21 cellular contexts compared by ENCODE assay signal in the genomic region with DNA sequence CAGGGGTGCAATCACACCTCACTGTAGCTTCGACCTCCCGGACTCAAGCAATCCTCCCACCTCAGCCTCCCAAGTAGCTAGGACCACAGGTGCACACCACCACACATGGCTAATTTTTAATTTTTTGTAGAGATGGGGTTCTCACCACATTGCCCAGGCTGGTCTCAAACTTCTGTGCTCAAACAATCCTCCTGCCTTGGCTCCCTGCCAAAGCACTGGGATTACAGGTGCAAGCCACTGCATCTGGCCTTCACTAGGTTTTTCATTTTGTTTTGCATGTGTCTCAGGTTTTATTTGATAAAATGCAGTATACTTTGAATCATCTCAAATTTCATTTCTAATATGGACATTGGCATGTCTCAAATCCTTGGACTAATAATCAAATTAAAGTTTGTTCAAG.
"Had no signal": no experiment of that assay in that cellular context is flagged by ENCODE, and none has a peak within 500 bp of the region (broad histone marks: within the 10 kb centered on the region; RNA-seq: fewer than 3 reads in every experiment).

No MANE protein-coding gene starts in this region.

- ATAC-seq: effector memory CD8-positive, alpha-beta T cell; heart left ventricle; naive thymus-derived CD4-positive, alpha-beta T cell; right lobe of liver had no signal

- H3K27ac ChIP-seq: heart left ventricle, ovary, right lobe of liver, testis, transverse colon had no signal

- H3K36me3 ChIP-seq: heart left ventricle, ovary, right lobe of liver, transverse colon had no signal

- H3K27me3 ChIP-seq: heart left ventricle, ovary, right lobe of liver, testis, transverse colon had no signal

- H3K4me1 ChIP-seq: testis, transverse colon had no signal

- DNase-seq: activated CD4-positive, alpha-beta memory T cell treated with anti-CD3 and anti-CD28 coated beads, Interleukin-2, amount 10 ng/mL, durations not matched to agents 7 days and 5 days; activated CD4-positive, alpha-beta T cell treated with anti-CD3 and anti-CD28 coated beads, Interleukin-2, amount 10 ng/mL, durations not matched to agents 7 days and 5 days; activated CD4-positive, CD25-positive, alpha-beta regulatory T cell treated with anti-CD3 and anti-CD28 coated beads, Interleukin-2, amount 50 U/mL, for 72 hours; activated CD8-positive, alpha-beta memory T cell treated with anti-CD3 and anti-CD28 coated beads, Interleukin-2, amount 50 U/mL, for 48 hours; activated gamma-delta T cell; activated naive CD4-positive, alpha-beta T cell treated with anti-CD3 and anti-CD28 coated beads, Interleukin-2, amount 10 ng/mL, durations not matched to agents 7 days and 5 days; activated naive CD8-positive, alpha-beta T cell treated with anti-CD3 and anti-CD28 coated beads, Interleukin-2, amount 10 ng/mL, durations not matched to agents 7 days and 5 days; activated T-cell treated with anti-CD3 and anti-CD28 coated beads, Interleukin-2, amount 50 U/mL, for 24 hours; caudate nucleus; cortex of kidney; effector memory CD8-positive, alpha-beta T cell; foreskin fibroblast; heart left ventricle; midbrain; naive thymus-derived CD4-positive, alpha-beta T cell; ovary; right lobe of liver; stimulated activated CD4-positive, alpha-beta T cell treated with anti-CD3 and anti-CD28 coated beads, Interleukin-2, amount 100 ng/mL, for 48 hours; stimulated activated naive CD4-positive, alpha-beta T cell treated with Interleukin-2 at 50 U/mL for 16 hours; testis; transverse colon had no signal

- H3K9me3 ChIP-seq: heart left ventricle, ovary, right lobe of liver, testis, transverse colon had no signal

- H3K4me3 ChIP-seq: heart left ventricle, ovary, right lobe of liver, testis, transverse colon had no signal
